Comparison of ENCODE assay signal across 1 cellular context in the genomic region with DNA sequence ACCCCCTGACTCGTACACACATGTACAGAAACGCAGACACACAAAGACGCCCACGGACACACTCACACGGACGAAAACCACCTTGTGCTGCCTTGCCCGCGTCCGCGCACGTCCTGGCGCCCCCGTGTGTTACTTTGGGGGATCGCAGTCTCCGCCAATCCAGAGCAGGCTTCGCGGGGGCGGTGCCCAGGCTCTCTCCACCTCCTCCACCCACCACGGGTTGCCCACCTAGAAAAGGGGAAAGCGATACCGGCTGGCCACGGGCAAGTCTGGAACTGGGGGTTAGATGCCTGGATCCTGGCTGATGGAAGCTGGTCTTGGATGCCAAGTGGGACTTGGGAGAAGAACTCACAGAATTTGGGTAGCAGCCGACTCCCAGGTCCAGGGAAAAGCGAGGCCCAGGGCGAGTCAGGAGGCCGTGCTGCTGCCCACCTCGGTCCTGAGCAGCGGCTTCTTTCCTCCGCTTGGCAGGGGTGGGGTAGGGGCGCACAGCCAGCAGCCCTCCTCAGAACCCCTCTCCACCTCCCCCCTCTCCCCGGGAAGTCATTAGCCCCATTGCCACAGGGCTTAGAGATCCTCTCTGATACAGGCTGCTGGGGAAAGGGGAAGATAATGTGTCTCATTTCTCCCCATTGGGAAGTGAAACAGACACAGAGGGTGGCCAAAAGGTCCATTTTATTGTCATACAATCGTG.
TF ChIP-seq lines count a peak whose summit lies in the region.

No MANE protein-coding gene starts in this region.

TF ChIP-seq in IMR-90, 13 proteins besides CTCF, POLR2A, EP300 and RAD21:
- TF ChIP-seq, protein P1, sequence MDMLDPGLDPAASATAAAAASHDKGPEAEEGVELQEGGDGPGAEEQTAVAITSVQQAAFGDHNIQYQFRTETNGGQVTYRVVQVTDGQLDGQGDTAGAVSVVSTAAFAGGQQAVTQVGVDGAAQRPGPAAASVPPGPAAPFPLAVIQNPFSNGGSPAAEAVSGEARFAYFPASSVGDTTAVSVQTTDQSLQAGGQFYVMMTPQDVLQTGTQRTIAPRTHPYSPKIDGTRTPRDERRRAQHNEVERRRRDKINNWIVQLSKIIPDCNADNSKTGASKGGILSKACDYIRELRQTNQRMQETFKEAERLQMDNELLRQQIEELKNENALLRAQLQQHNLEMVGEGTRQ (IDR thresholded peaks at IDR 0.05; ENCODE audit: low read depth, low read length), result no peak
- TF ChIP-seq SMC3 (IDR thresholded peaks at IDR 0.05; ENCODE audit: low read depth, low read length), result peak; percentile 68
